23 cellular contexts compared by ENCODE assay signal in the genomic region with DNA sequence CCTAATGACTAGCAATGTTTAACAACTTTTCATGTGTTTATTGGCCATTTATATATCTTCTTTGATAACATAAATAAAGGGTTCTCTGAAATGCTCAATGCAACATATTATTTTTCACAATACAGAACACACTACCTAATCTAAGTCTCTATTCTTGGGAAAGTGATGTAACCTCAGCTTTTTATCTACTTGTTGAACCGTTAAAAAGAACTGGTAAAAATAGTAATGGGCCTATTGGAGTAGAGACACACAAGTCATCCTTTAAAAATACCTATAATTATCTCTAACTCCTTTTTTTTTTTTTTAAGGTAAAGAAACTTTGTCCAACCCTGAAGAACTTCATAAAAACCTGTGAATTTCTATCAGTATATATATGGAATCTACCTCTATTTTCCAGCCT.
"Had no signal": no experiment of that assay in that cellular context is flagged by ENCODE, and none has a peak within 500 bp of the region (broad histone marks: within the 10 kb centered on the region; RNA-seq: fewer than 3 reads in every experiment).

No MANE protein-coding gene starts in this region.

- H3K4me1 ChIP-seq: colonic mucosa, esophagus squamous epithelium, foreskin keratinocyte, gastrocnemius medialis, gastroesophageal sphincter had no signal

- DNase-seq: colonic mucosa; cortex of kidney; dermis blood vessel endothelial cell; dorsolateral prefrontal cortex; effector CD4-positive, alpha-beta T cell; effector CD8-positive, alpha-beta T cell; effector memory CD4-positive, alpha-beta T cell; effector memory CD8-positive, alpha-beta T cell; endodermal cell; erythroblast; esophagus squamous epithelium; foreskin fibroblast; foreskin keratinocyte; foreskin melanocyte; gastrocnemius medialis; glutamatergic neuron; head of caudate nucleus; heart right ventricle had no signal

- ATAC-seq: effector memory CD8-positive, alpha-beta T cell; esophagus mucosa; foreskin keratinocyte; gastrocnemius medialis; gastroesophageal sphincter had no signal

- H3K9me3 ChIP-seq: colonic mucosa, esophagus muscularis mucosa, esophagus squamous epithelium, gastrocnemius medialis, gastroesophageal sphincter had no signal

- H3K27ac ChIP-seq: colonic mucosa, coronary artery, dorsolateral prefrontal cortex, epithelial cell of prostate, esophagus muscularis mucosa, esophagus squamous epithelium, foreskin keratinocyte, gastrocnemius medialis, gastroesophageal sphincter had no signal

- H3K36me3 ChIP-seq: colonic mucosa, esophagus muscularis mucosa, esophagus squamous epithelium, gastrocnemius medialis, gastroesophageal sphincter, heart right ventricle had no signal

- H3K4me3 ChIP-seq: colonic mucosa, coronary artery, dorsolateral prefrontal cortex, esophagus muscularis mucosa, esophagus squamous epithelium, gastrocnemius medialis, gastroesophageal sphincter, heart right ventricle had no signal

- H3K27me3 ChIP-seq: colonic mucosa, dorsolateral prefrontal cortex, esophagus muscularis mucosa, esophagus squamous epithelium, gastrocnemius medialis, gastroesophageal sphincter, heart right ventricle had no signal
